7 cellular contexts compared by ENCODE assay signal in the genomic region with DNA sequence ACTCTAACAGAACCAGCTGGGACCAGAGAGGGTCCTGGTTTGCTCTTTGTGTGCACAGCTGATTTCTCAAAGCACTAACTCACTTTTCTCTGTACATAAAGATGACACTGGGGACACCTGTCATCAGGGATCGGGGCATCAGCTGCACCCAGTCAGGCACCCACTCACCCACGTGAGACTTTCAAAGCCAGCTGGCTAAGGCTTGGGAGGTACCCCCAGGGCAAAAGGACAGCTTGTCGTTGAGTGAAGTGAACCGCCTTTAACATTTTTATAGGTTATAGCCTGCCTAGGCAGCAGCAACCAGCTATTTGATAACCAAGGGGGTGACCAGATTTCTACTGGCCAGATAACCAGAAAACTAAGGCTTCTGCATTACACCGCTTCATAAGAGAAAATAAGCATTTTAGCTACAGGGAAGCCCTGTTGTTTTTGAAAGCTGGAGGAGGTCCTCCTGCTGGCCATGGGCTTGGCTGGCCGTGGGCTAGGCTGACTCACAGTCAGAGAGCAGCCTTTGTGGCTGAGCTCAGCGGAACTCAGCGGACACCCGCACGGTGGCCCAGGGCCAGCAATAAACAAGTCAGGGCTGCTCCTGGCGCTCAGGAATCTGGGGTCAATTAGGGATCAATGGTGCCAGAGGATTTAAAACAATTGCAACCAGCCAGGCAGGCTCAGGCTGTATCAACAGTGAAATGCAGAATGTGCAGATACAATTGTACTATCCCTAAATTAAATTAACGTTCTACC. TPM values are rescaled to one million over a fixed set of nuclear protein-coding genes. Genes with fewer than 3 reads are reported as not detected.
A peak's percentile ranks its signal among the peaks of the same experiment; 100 is the strongest.
DNase-seq lines count a peak whose midpoint lies in the region; ATAC-seq and TF ChIP-seq lines count a peak whose summit lies in the region.

No MANE protein-coding gene starts in this region.

- H3K27me3 ChIP-seq in smooth muscle cell (ENCODE audit: low read depth): no peaks in the 10 kb centered on the region

- H4K20me1 ChIP-seq in smooth muscle cell (ENCODE audit: low read depth): no peaks in the 10 kb centered on the region

- H3K27ac ChIP-seq in smooth muscle cell (ENCODE audit: low read depth): peak overlapping the region; percentile 27

- H3K4me3 ChIP-seq in astrocyte of the spinal cord (ENCODE audit: low read depth, low read length): no peak overlapping the region
- H3K4me3 ChIP-seq in smooth muscle cell: no peak overlapping the region

- H3K36me3 ChIP-seq in smooth muscle cell (ENCODE audit: low read depth): no peaks in the 10 kb centered on the region

- H3K79me2 ChIP-seq in smooth muscle cell (ENCODE audit: low read depth): no peaks in the 10 kb centered on the region

- peaks cover 14% of the 10 kb centered on the region for H3K4me1 ChIP-seq in smooth muscle cell (ENCODE audit: low read depth)

- peak; percentile 38 for DNase-seq in HuH-7 (ENCODE audit: low spot score)
- DNase-seq in astrocyte of the spinal cord (ENCODE audit: low read depth, low spot score): peak; percentile 97
- peak; percentile 82 for DNase-seq in iPS-NIHi11 (ENCODE audit: low spot score)
- no peak for DNase-seq in smooth muscle cell (lab: John Stamatoyannopoulos, UW; ENCODE audit: unreplicated experiment)
- DNase-seq in stimulated activated naive CD4-positive, alpha-beta T cell (lab: John Stamatoyannopoulos, UW): no peak

- no peaks in the 10 kb centered on the region for H3F3A ChIP-seq in smooth muscle cell (ENCODE audit: low read depth)

- in situ Hi-C loops in astrocyte of the spinal cord (cut with HindIII; ENCODE audit: low sequenced_read_pairs): no loop called here

- H2AFZ ChIP-seq in smooth muscle cell (ENCODE audit: low read depth): no peak overlapping the region

- H3K4me2 ChIP-seq in smooth muscle cell: peak overlapping the region; percentile 52

- TF ChIP-seq CTCF in astrocyte of the spinal cord (IDR thresholded peaks at IDR 0.05; ENCODE audit: low read depth, low read length): peak; percentile 67
- TF ChIP-seq CTCF in smooth muscle cell (IDR thresholded peaks at IDR 0.05; ENCODE audit: borderline replicate concordance, insufficient read depth, poor library complexity, severe bottlenecking): peak; percentile 24

- no peak overlapping the region for H3K9ac ChIP-seq in smooth muscle cell (ENCODE audit: low read depth)

- H3K9me3 ChIP-seq in smooth muscle cell (replicated peaks; ENCODE audit: low read depth): no peaks in the 10 kb centered on the region

- ATAC-seq in GM21576 (IDR thresholded peaks at IDR 0.05; ENCODE audit: unreplicated experiment) (no peak), GM18502 (IDR thresholded peaks at IDR 0.05; ENCODE audit: poor library complexity, unreplicated experiment) (no peak)

- 12% methylated on average over 12 of the region's 12 CpGs for WGBS in smooth muscle cell (ENCODE audit: low lambda C conversion rate)

RNA-seq across cellular contexts. Expression of a gene that starts 57.1 kb away (rescaled TPM):
- 2.6 TPM in 1 of 2 replicates, not detected in the other for total RNA-seq in smooth muscle cell
- polyA plus RNA-seq in smooth muscle cell: 0.22 and 0.85 TPM in 2 replicates

Comparison
In these comparisons a context has a peak if more than half of its experiments do, and no peak if none do; other contexts are left out.
1. DNase-seq: peak in HuH-7 (single experiment), astrocyte of the spinal cord (single experiment) and iPS-NIHi11 (single experiment); none in smooth muscle cell (single experiment) and stimulated activated naive CD4-positive, alpha-beta T cell (0 of 6).